Comparison of ENCODE assay signal across 8 cellular contexts in the genomic region with DNA sequence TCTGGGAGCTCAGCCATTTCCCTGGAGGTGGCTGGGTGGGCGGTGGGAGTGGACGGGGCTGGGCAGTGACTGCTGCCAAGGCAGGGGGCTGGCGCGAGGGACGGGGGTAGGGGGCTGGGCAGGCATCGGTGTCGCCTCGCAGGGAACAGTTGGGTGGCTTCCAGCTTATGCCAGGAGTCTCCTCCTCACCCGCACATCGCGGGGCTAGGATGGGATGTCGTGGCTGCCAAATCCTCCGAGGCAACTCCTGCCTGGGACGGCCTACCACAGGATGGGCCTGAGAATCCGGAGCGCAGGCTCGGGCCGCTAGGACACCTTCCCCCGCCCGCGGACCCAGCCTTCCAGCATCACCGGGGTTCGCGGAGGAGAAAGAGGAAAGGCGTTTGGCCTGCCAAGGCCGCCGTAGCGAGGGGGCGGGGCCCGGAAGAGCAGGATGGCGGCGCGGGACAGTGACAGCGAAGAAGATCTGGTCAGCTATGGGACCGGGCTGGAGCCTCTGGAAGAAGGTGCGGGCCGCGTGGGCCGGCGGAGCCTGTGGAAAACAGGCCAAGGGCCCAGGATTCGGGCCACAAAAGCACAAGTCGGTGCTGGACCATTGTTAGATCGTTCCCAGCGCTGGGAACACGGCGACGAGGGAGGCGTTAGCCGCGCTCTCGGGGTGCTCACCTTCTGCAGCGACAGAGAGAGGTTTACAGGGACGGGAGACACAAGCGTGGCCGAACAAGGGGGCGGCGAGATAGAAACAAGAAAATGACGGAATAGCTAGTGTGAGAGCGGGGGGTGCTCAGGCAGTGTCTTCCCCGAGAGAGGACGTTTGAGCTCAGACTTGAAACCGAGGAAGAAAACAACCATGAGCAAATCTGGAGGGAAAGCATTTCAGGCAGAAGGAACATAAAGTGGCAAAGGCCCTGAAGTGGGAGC. TPM values are rescaled to one million over a fixed set of nuclear protein-coding genes. Genes with fewer than 3 reads are reported as not detected.
DNase-seq lines count a peak whose midpoint lies in the region; ATAC-seq and TF ChIP-seq lines count a peak whose summit lies in the region.

TSS of gene GPATCH1 (plus strand) at position 421 of the 921 bp plus-strand sequence. CDS start at position 434, 13 bp downstream.

- H3K36me3 ChIP-seq in HUES64 (ENCODE audit: insufficient read depth, low read length) (no peaks in the 10 kb centered on the region), mucosa of rectum (ENCODE audit: control insufficient read depth in 2 of 2, insufficient read depth in 2 of 2, low read length in 2 of 2) (no peaks in the 10 kb centered on the region)

- ATAC-seq in GM21423 (IDR thresholded peaks at IDR 0.05; ENCODE audit: unreplicated experiment) = peak; percentile 76

- TF ChIP-seq POLR2A in erythroblast (IDR thresholded peaks at IDR 0.05; ENCODE audit: low read length) = peak; percentile 69

- H3K27ac ChIP-seq in HUES64 (ENCODE audit: low read depth, low read length) = peak within 1 kb of the TSS; percentile 48; the same call in 1 of the 2 replicates
- peak within 1 kb of the TSS; percentile 75 to 77 for H3K27ac ChIP-seq in mucosa of rectum (ENCODE audit: low read depth in 2 of 2, low read length in 2 of 2)

- peak; percentile 96 for DNase-seq in D341Med (ENCODE audit: low spot score)
- peak; percentile 90 for DNase-seq in OCI-M2 (lab: John Stamatoyannopoulos, UW; ENCODE audit: unreplicated experiment)
- DNase-seq in activated T-cell treated with anti-CD3 and anti-CD28 coated beads for 48 hours (ENCODE audit: low read depth) = peak; percentile 84
- DNase-seq in erythroblast (lab: John Stamatoyannopoulos, UW) = peak; percentile 89 to 92
- DNase-seq in stimulated activated CD8-positive, alpha-beta memory T cell treated with anti-CD3 and anti-CD28 coated beads, Interleukin-4, amount 100 ng/mL, for 4 hours (ENCODE audit: low read depth in 2 of 2, low spot score in 1 of 2) = peak; percentile 60

- H3K4me1 ChIP-seq in HUES64 (ENCODE audit: insufficient read depth, low read length) (no peaks in the 10 kb centered on the region), mucosa of rectum (ENCODE audit: control insufficient read depth in 2 of 2, insufficient read depth in 2 of 2, low read length in 2 of 2) (peaks cover 13 to 19% of the 10 kb centered on the region in 2 donors)

- 2% methylated on average over 61 of the region's 62 CpGs for WGBS in HUES64

- H3K9ac ChIP-seq in HUES64 (ENCODE audit: low read depth, low read length) (peak within 1 kb of the TSS; percentile 81), mucosa of rectum (ENCODE audit: low read depth in 1 of 2, low read length in 2 of 2) (peak within 1 kb of the TSS; percentile 83 to 91)

- H3K9me3 ChIP-seq in HUES64 (ENCODE audit: insufficient read depth, low read depth, low read length) = no peaks in the 10 kb centered on the region
- H3K9me3 ChIP-seq in mucosa of rectum (ENCODE audit: control insufficient read depth in 2 of 2, low read length in 2 of 2) = no peaks in the 10 kb centered on the region

- H3K27me3 ChIP-seq in HUES64 (ENCODE audit: insufficient read depth, low read length) (no peaks in the 10 kb centered on the region), mucosa of rectum (ENCODE audit: control insufficient read depth in 2 of 2, insufficient read depth in 2 of 2, low read length in 2 of 2) (no peaks in the 10 kb centered on the region)

- H3K4me3 ChIP-seq in HUES64 (ENCODE audit: low read length) (peak within 1 kb of the TSS; percentile 99), mucosa of rectum (ENCODE audit: low read length in 2 of 2) (peak within 1 kb of the TSS; percentile 95 to 97)

RNA-seq across cellular contexts. Expression of gene GPATCH1, which starts in this region (rescaled TPM):
- 6.0 TPM for polyA plus RNA-seq in HUES64 (2013, experiment 1 of 2)
- polyA plus RNA-seq in HUES64 (2013, experiment 2 of 2) = 7.5 TPM

Comparison
In these comparisons a context has a peak if more than half of its experiments do, and no peak if none do; other contexts are left out.
1. Peak in every context shown above with its lines: DNase-seq, ATAC-seq, H3K4me3 ChIP-seq and H3K27ac ChIP-seq.